In the genomic region with DNA sequence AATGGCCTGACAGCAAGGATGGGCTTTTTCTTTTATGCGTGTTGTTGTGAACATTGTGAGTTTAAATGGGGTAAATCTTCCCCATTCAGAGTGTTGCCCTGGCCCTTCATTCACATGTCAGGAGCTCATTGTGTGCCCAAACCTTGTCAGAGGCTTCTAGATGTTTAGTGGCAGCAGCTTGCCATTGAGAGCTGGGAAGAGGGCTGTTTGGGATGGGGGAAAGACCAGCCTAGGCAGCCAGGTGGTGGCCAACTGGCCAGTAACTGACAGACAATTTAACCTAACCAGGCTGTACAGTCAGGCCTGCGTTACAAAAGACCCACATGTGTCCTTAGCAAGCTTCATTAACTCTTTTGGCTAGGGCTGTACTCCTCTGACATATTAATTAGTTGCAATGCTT, we compare ENCODE assay signal across 16 cellular contexts.
A peak's percentile ranks its signal among the peaks of the same experiment; 100 is the strongest.
DNase-seq lines count a peak whose midpoint lies in the region; ATAC-seq and FAIRE-seq lines count a peak whose summit lies in the region.
"Had no signal": no experiment of that assay in that cellular context is flagged by ENCODE, and none has a peak within 500 bp of the region (broad histone marks: within the 10 kb centered on the region; RNA-seq: fewer than 3 reads in every experiment).

No MANE protein-coding gene starts in this region.

- WGBS in ectodermal cell, 2 experiments, result 42 to 64% methylated on average over 2 of the region's 2 CpGs
- 93% methylated on average over 2 of the region's 2 CpGs for WGBS in mesenchymal stem cell

- H3K9ac ChIP-seq in mesenchymal stem cell (ENCODE audit: low read length), result no peak overlapping the region
- H3K9ac ChIP-seq: GM23248 had no signal

- no peak overlapping the region for H4K8ac ChIP-seq in mesenchymal stem cell (ENCODE audit: low read length)

- no peak overlapping the region for H2BK12ac ChIP-seq in mesenchymal stem cell (ENCODE audit: low read length in 2 of 2)

- H3K27me3 ChIP-seq in ectodermal cell (ENCODE audit: control insufficient read depth, insufficient read depth, low read length, poor library complexity, severe bottlenecking) (no peaks in the 10 kb centered on the region), mesenchymal stem cell (ENCODE audit: control insufficient read depth in 1 of 2, insufficient read depth in 1 of 2, low read length in 2 of 2) (no peaks in the 10 kb centered on the region), MG63 (no peaks in the 10 kb centered on the region)

- H2AFZ ChIP-seq in mesenchymal stem cell (ENCODE audit: low read depth, low read length), result no peak overlapping the region
- H2AFZ ChIP-seq: GM23248 had no signal

- H3K27ac ChIP-seq in ectodermal cell (ENCODE audit: insufficient read depth, low read depth, low read length, poor library complexity, severe bottlenecking) (peak overlapping the region; percentile 37), mesenchymal stem cell (ENCODE audit: low read length, poor library complexity, severe bottlenecking) (no peak overlapping the region)
- H3K27ac ChIP-seq: GM23248, RWPE1 had no signal

- no peak overlapping the region for H3K18ac ChIP-seq in mesenchymal stem cell (ENCODE audit: low read depth in 1 of 2, low read length in 2 of 2)

- H3K4me3 Mint-ChIP-seq in stimulated activated effector memory CD8-positive, alpha-beta T cell treated with anti-CD3 and anti-CD28 coated beads, Interleukin-12 subunit alpha, Interleukin-12 subunit beta, amount 100 ng/mL, for 72 hours, result no peak overlapping the region
- H3K4me3 Mint-ChIP-seq: CD8-positive, alpha-beta T cell had no signal

- FAIRE-seq in HTR-8/SVneo (lab: Jason Lieb, UNC), result no peak
- FAIRE-seq: GM12892 had no signal

- peak; percentile 38 for DNase-seq in COLO829 (ENCODE audit: low spot score)
- peak; percentile 53 for DNase-seq in NCI-H446 treated with DMSO at 0.1 percent for 48 hours (lab: John Stamatoyannopoulos, UW)
- DNase-seq in mesenchymal stem cell, result no peak
- DNase-seq in MG63, result no peak
- DNase-seq in HTR-8/SVneo (ENCODE audit: insufficient read length, low spot score), result no peak
- DNase-seq in stimulated activated effector memory CD8-positive, alpha-beta T cell treated with anti-CD3 and anti-CD28 coated beads, Interleukin-12 subunit alpha, Interleukin-12 subunit beta, amount 100 ng/mL, for 72 hours (ENCODE audit: low spot score in 2 of 2), result no peak
- no peak for DNase-seq in putamen (ENCODE audit: low spot score)
- DNase-seq: 8988T; CD8-positive, alpha-beta T cell; GF-D8; GM23248; NCI-H187 treated with DMSO at 0.1 percent for 48 hours; NCI-H69 had no signal

- H3K4me3 ChIP-seq in ectodermal cell (ENCODE audit: insufficient read depth, low read depth, low read length) (no peak overlapping the region), mesenchymal stem cell (ENCODE audit: insufficient read depth in 1 of 2, low read depth in 1 of 2, low read length in 2 of 2) (no peak overlapping the region), MG63 (no peak overlapping the region)
- H3K4me3 ChIP-seq: GM23248 had no signal

- no peaks in the 10 kb centered on the region for H3K4me1 ChIP-seq in ectodermal cell (ENCODE audit: control insufficient read depth, insufficient read depth, low read length)
- H3K4me1 ChIP-seq in mesenchymal stem cell (ENCODE audit: control insufficient read depth, insufficient read depth, low read depth, low read length), result no peaks in the 10 kb centered on the region

- H4K91ac ChIP-seq in mesenchymal stem cell (ENCODE audit: low read length), result no peak overlapping the region

- no peak overlapping the region for H2AK5ac ChIP-seq in mesenchymal stem cell (ENCODE audit: low read length, severe bottlenecking)

- H3K14ac ChIP-seq in mesenchymal stem cell (ENCODE audit: low read length in 2 of 2), result no peak overlapping the region

- H2BK120ac ChIP-seq in mesenchymal stem cell (ENCODE audit: low read depth, low read length), result no peak overlapping the region

- no peaks in the 10 kb centered on the region for H3K79me1 ChIP-seq in mesenchymal stem cell (replicated peaks; ENCODE audit: low read length, poor library complexity, severe bottlenecking)

- peak overlapping the region; percentile 57 for H2BK15ac ChIP-seq in mesenchymal stem cell (ENCODE audit: low read depth, poor library complexity, severe bottlenecking)

- H3K23ac ChIP-seq in mesenchymal stem cell (ENCODE audit: low read length in 2 of 2), result no peak overlapping the region

- H3K27ac Mint-ChIP-seq in stimulated activated effector memory CD8-positive, alpha-beta T cell treated with anti-CD3 and anti-CD28 coated beads, Interleukin-12 subunit alpha, Interleukin-12 subunit beta, amount 100 ng/mL, for 72 hours, result no peak overlapping the region
- H3K27ac Mint-ChIP-seq: CD8-positive, alpha-beta T cell had no signal

- no peak overlapping the region for H3K4ac ChIP-seq in mesenchymal stem cell (ENCODE audit: low read depth in 1 of 2, low read length in 2 of 2)

- H3K36me3 Mint-ChIP-seq in stimulated activated effector memory CD8-positive, alpha-beta T cell treated with anti-CD3 and anti-CD28 coated beads, Interleukin-12 subunit alpha, Interleukin-12 subunit beta, amount 100 ng/mL, for 72 hours, result no peaks in the 10 kb centered on the region
- H3K36me3 Mint-ChIP-seq: CD8-positive, alpha-beta T cell had no signal

- no peaks in the 10 kb centered on the region for H3K4me1 Mint-ChIP-seq in stimulated activated effector memory CD8-positive, alpha-beta T cell treated with anti-CD3 and anti-CD28 coated beads, Interleukin-12 subunit alpha, Interleukin-12 subunit beta, amount 100 ng/mL, for 72 hours

- H2BK5ac ChIP-seq in mesenchymal stem cell (ENCODE audit: low read depth, low read length, poor library complexity, severe bottlenecking), result no peak overlapping the region

- no peak overlapping the region for H3K4me2 ChIP-seq in mesenchymal stem cell (ENCODE audit: low read length, poor library complexity, severe bottlenecking)

- no peak for ATAC-seq in stimulated activated effector memory CD8-positive, alpha-beta T cell treated with anti-CD3 and anti-CD28 coated beads, Interleukin-12 subunit alpha, Interleukin-12 subunit beta, amount 100 ng/mL, for 72 hours
- ATAC-seq: CD8-positive, alpha-beta T cell had no signal

- H3K9me3 Mint-ChIP-seq in stimulated activated effector memory CD8-positive, alpha-beta T cell treated with anti-CD3 and anti-CD28 coated beads, Interleukin-12 subunit alpha, Interleukin-12 subunit beta, amount 100 ng/mL, for 72 hours, result peaks cover 2% of the 10 kb centered on the region

- H3K9me3 ChIP-seq in ectodermal cell (ENCODE audit: control insufficient read depth, low read length) (no peaks in the 10 kb centered on the region), mesenchymal stem cell (ENCODE audit: control insufficient read depth, low read length) (no peaks in the 10 kb centered on the region), MG63 (no peaks in the 10 kb centered on the region)

- no peaks in the 10 kb centered on the region for H3K36me3 ChIP-seq in ectodermal cell (ENCODE audit: control insufficient read depth, insufficient read depth, low read length)
- no peaks in the 10 kb centered on the region for H3K36me3 ChIP-seq in mesenchymal stem cell (ENCODE audit: control insufficient read depth in 1 of 2, insufficient read depth in 2 of 2, low read depth in 1 of 2, low read length in 2 of 2)
- H3K36me3 ChIP-seq in MG63, result no peaks in the 10 kb centered on the region

Comparison
In these comparisons a context has a peak if more than half of its experiments do, and no peak if none do; other contexts are left out.
1. DNase-seq: peak in COLO829 (single experiment) and NCI-H446 treated with DMSO at 0.1 percent for 48 hours (single experiment); none in mesenchymal stem cell (single experiment), MG63 (single experiment), HTR-8/SVneo (single experiment), stimulated activated effector memory CD8-positive, alpha-beta T cell treated with anti-CD3 and anti-CD28 coated beads, Interleukin-12 subunit alpha, Interleukin-12 subunit beta, amount 100 ng/mL, for 72 hours (0 of 2) and putamen (single experiment).